ENCODE assay signal across 12 cellular contexts in genomic region chr7:140213684-140214074, GRCh38. TPM values are rescaled to one million over a fixed set of nuclear protein-coding genes. Genes with fewer than 3 reads are reported as not detected.
A peak's percentile ranks its signal among the peaks of the same experiment; 100 is the strongest.
DNase-seq lines count a peak whose midpoint lies in the region; ATAC-seq, FAIRE-seq and TF ChIP-seq lines count a peak whose summit lies in the region.
"Had no signal": no experiment of that assay in that cellular context is flagged by ENCODE, and none has a peak within 500 bp of the region (broad histone marks: within the 10 kb centered on the region; RNA-seq: fewer than 3 reads in every experiment).

No MANE protein-coding gene starts in this region.

- TF ChIP-seq POLR2A in breast epithelium (IDR thresholded peaks at IDR 0.05): no peak
- no peak for TF ChIP-seq POLR2A in upper lobe of left lung (IDR thresholded peaks at IDR 0.05)
- TF ChIP-seq POLR2A in ovary (IDR thresholded peaks at IDR 0.05): no peak

- H2AFZ ChIP-seq in MM.1S (ENCODE audit: low read length) (no peak overlapping the region), keratinocyte (ENCODE audit: control insufficient read depth, low read length) (no peak overlapping the region)

- TF ChIP-seq EP300 in upper lobe of left lung (IDR thresholded peaks at IDR 0.05): no peak
- TF ChIP-seq EP300 in ovary (IDR thresholded peaks at IDR 0.05): no peak

- H3K4me1 ChIP-seq in breast epithelium: no peaks in the 10 kb centered on the region
- peaks cover 53% of the 10 kb centered on the region for H3K4me1 ChIP-seq in MM.1S (ENCODE audit: low read length)
- H3K4me1 ChIP-seq in keratinocyte (ENCODE audit: control insufficient read depth, extremely low read depth, insufficient read depth, low read length): peaks cover 25% of the 10 kb centered on the region
- peaks cover 0 to 18% (median 3%) of the 10 kb centered on the region in 4 donors for H3K4me1 ChIP-seq in upper lobe of left lung
- no peaks in the 10 kb centered on the region for H3K4me1 ChIP-seq in ovary (ENCODE audit: insufficient read depth)

- no peak overlapping the region for H3K4me3 Mint-ChIP-seq in MCF 10A (ENCODE audit: unreplicated experiment)

- peak overlapping the region; percentile 30; the same call in 1 of the 2 replicates for H3K4me2 ChIP-seq in MM.1S (ENCODE audit: low read depth, low read length)
- peak overlapping the region; percentile 43 for H3K4me2 ChIP-seq in keratinocyte (ENCODE audit: control insufficient read depth, extremely low read depth, insufficient read depth, low read depth, low read length)

- H3K27ac Mint-ChIP-seq in MCF 10A (ENCODE audit: low read depth, unreplicated experiment): no peak overlapping the region

- peaks cover 7% of the 10 kb centered on the region for H3K4me1 Mint-ChIP-seq in MCF 10A (ENCODE audit: insufficient read depth, unreplicated experiment)

- ATAC-seq in upper lobe of left lung (ENCODE audit: low FRiP score in 2 of 2): peak in 1 of 2 donors; percentile 71
- ATAC-seq: left lobe of liver had no signal

- TF ChIP-seq CTCF in breast epithelium (IDR thresholded peaks at IDR 0.05): no peak
- no peak for TF ChIP-seq CTCF in MCF 10A (IDR thresholded peaks at IDR 0.05; ENCODE audit: unreplicated experiment)
- no peak for TF ChIP-seq CTCF in MM.1S (IDR thresholded peaks at IDR 0.05; ENCODE audit: low read length)
- TF ChIP-seq CTCF in keratinocyte (optimal IDR thresholded peaks at IDR 0.05 in 1 of 3, IDR thresholded peaks at IDR 0.05 in 1 of 3, conservative IDR thresholded peaks at IDR 0.05 in 1 of 3; ENCODE audit: extremely low read depth in 1 of 3, insufficient read depth in 2 of 3, low read length in 3 of 3): no peak
- no peak for TF ChIP-seq CTCF in upper lobe of left lung (IDR thresholded peaks at IDR 0.05)
- TF ChIP-seq CTCF in ovary (IDR thresholded peaks at IDR 0.05): no peak

- H3K36me3 ChIP-seq in breast epithelium (no peaks in the 10 kb centered on the region), MM.1S (replicated peaks; ENCODE audit: insufficient read depth, low read length) (no peaks in the 10 kb centered on the region), keratinocyte (ENCODE audit: control insufficient read depth in 2 of 2, extremely low read depth in 1 of 2, insufficient read depth in 2 of 2, low read length in 2 of 2) (no peaks in the 10 kb centered on the region), upper lobe of left lung (no peaks in the 10 kb centered on the region), ovary (no peaks in the 10 kb centered on the region)

- no TSS peak for BruUV-seq in MCF 10A (replicated peaks; lab: Mats Ljungman, UMichigan)

- intact Hi-C loops in breast epithelium (cut with DNase I; ENCODE audit: low total_unique reads): no loop called here
- intact Hi-C loops in MCF 10A (cut with micrococcal nuclease): no loop called here
- intact Hi-C loops in ovary (cut with DNase I): no loop called here

- FAIRE-seq in keratinocyte (lab: Jason Lieb, UNC): no peak

- peaks cover 54% of the 10 kb centered on the region for H3F3A ChIP-seq in MM.1S (ENCODE audit: insufficient read depth, low read length)

- DNase-seq in breast epithelium (ENCODE audit: low spot score in 2 of 2): no peak
- no peak for DNase-seq in MCF 10A (ENCODE audit: unreplicated experiment)
- peak; percentile 32 for DNase-seq in MM.1S
- DNase-seq in keratinocyte (ENCODE audit: low read depth, low spot score): no peak
- DNase-seq in upper lobe of left lung: no peak
- DNase-seq in ovary: no peak
- DNase-seq in NCI-H2171 (lab: John Stamatoyannopoulos, UW): no peak
- DNase-seq in NCI-H510A (lab: John Stamatoyannopoulos, UW): no peak
- DNase-seq: effector memory CD4-positive, alpha-beta T cell; NCI-H226 had no signal

- no peaks in the 10 kb centered on the region for H3K36me3 Mint-ChIP-seq in MCF 10A (ENCODE audit: insufficient read depth, unreplicated experiment)

- H4K20me1 ChIP-seq in MM.1S (ENCODE audit: insufficient read depth, low read length) (no peaks in the 10 kb centered on the region), keratinocyte (ENCODE audit: control insufficient read depth, extremely low read depth, insufficient read depth, low read length) (no peaks in the 10 kb centered on the region)

- H3K9ac ChIP-seq in MM.1S (ENCODE audit: low read length) (no peak overlapping the region), keratinocyte (ENCODE audit: control insufficient read depth, extremely low read depth, insufficient read depth, low read length) (no peak overlapping the region)

- peaks cover 9% of the 10 kb centered on the region for H3K9me3 Mint-ChIP-seq in MCF 10A (ENCODE audit: unreplicated experiment)

- POLR2A ChIA-PET in MCF 10A (lab: Yijun Ruan, JAX): interaction anchor here (0.7 to 1.1 kb wide), 2 partner anchors 36 to 48 kb away, joined by 4 read pairs; no protein-coding TSS in a partner anchor

- WGBS in upper lobe of left lung, 2 donors: 70 to 74% methylated on average over 3 of the region's 3 CpGs
- 63 to 64% (median 63%) methylated on average over 3 of the region's 3 CpGs for WGBS in ovary, 3 donors

- dilution Hi-C loops in keratinocyte (cut with MboI; ENCODE audit: extremely low pct_ligation_motif_present, low sequenced_read_pairs): no loop called here

- no peaks in the 10 kb centered on the region for H3K9me1 ChIP-seq in keratinocyte (ENCODE audit: control insufficient read depth, extremely low read depth, insufficient read depth, low read length)

- H3K27ac ChIP-seq in breast epithelium: peak overlapping the region; percentile 65 to 79
- peak overlapping the region; percentile 17; the same call in 1 of the 2 replicates for H3K27ac ChIP-seq in MM.1S (ENCODE audit: low read length)
- peak overlapping the region; percentile 37 for H3K27ac ChIP-seq in keratinocyte (ENCODE audit: control insufficient read depth, insufficient read depth, low read length)
- peak overlapping the region in 3 of 4 donors; percentile 17 to 43 (median 34) for H3K27ac ChIP-seq in upper lobe of left lung
- H3K27ac ChIP-seq in ovary: no peak overlapping the region
- H3K27ac ChIP-seq: RWPE1 had no signal

- H3K27me3 Mint-ChIP-seq in MCF 10A (ENCODE audit: insufficient read depth, unreplicated experiment): no peaks in the 10 kb centered on the region

- H3K9me3 ChIP-seq in breast epithelium (no peaks in the 10 kb centered on the region), MM.1S (replicated peaks; ENCODE audit: insufficient read depth, low read length) (no peaks in the 10 kb centered on the region), keratinocyte (ENCODE audit: control insufficient read depth, low read depth, low read length) (no peaks in the 10 kb centered on the region), upper lobe of left lung (no peaks in the 10 kb centered on the region), ovary (no peaks in the 10 kb centered on the region)

- H3K9me2 ChIP-seq in MM.1S (replicated peaks; ENCODE audit: insufficient read depth, low read length): no peaks in the 10 kb centered on the region

- H3K27me3 ChIP-seq in breast epithelium (no peaks in the 10 kb centered on the region), MM.1S (replicated peaks; ENCODE audit: insufficient read depth, low read length) (peaks cover 11% of the 10 kb centered on the region), keratinocyte (ENCODE audit: control insufficient read depth, extremely low read depth, insufficient read depth, low read length) (no peaks in the 10 kb centered on the region), upper lobe of left lung (no peaks in the 10 kb centered on the region), ovary (no peaks in the 10 kb centered on the region)

- no peaks in the 10 kb centered on the region for H3K79me2 ChIP-seq in MM.1S (ENCODE audit: low read length)
- H3K79me2 ChIP-seq in keratinocyte (ENCODE audit: control insufficient read depth, insufficient read depth, low read length): no peaks in the 10 kb centered on the region

- CTCF ChIA-PET in MCF 10A (lab: Yijun Ruan, JAX): no interaction called here

- no peak overlapping the region for H3K4me3 ChIP-seq in breast epithelium
- H3K4me3 ChIP-seq in MM.1S (ENCODE audit: low read length): no peak overlapping the region
- no peak overlapping the region for H3K4me3 ChIP-seq in keratinocyte (ENCODE audit: control insufficient read depth in 2 of 3, extremely low read depth in 1 of 3, insufficient read depth in 2 of 3, low read depth in 1 of 3, low read length in 3 of 3)
- H3K4me3 ChIP-seq in upper lobe of left lung: no peak overlapping the region
- H3K4me3 ChIP-seq in ovary: no peak overlapping the region

RNA-seq across cellular contexts. Expression of gene KDM7A, which starts 36.9 kb away (rescaled TPM):
- 10 to 100 TPM; 33.1 to 37.1 (median 34.7) TPM for total RNA-seq in breast epithelium
- total RNA-seq in MCF 10A (2022): 12.4 and 14.2 TPM in 2 replicates
- 1.8 to 4.0 TPM (median 3.3 TPM) in 3 replicates for polyA plus RNA-seq in keratinocyte
- 8.5 TPM for polyA plus RNA-seq in keratinocyte (2011; ENCODE audit: low read depth)
- 1.5 and 2.0 TPM in 2 replicates for polyA plus RNA-seq in keratinocyte (2011; cell fraction: cytosol; rRNA removed)
- 12.3 and 12.5 TPM in 2 replicates for polyA plus RNA-seq in keratinocyte (2011; cell fraction: nucleus; rRNA removed)
- polyA plus RNA-seq in keratinocyte (2012; ENCODE audit: low replicate concordance): 2.3 and 9.4 TPM in 2 replicates
- 3.3 to 10.8 TPM (median 7.3 TPM) in 3 replicates for polyA minus RNA-seq in keratinocyte
- polyA minus RNA-seq in keratinocyte (2011; cell fraction: cytosol; rRNA and poly(A)+ RNA removed): 1.5 TPM
- 8.0 and 18.9 TPM in 2 replicates for polyA minus RNA-seq in keratinocyte (2011; cell fraction: nucleus; rRNA and poly(A)+ RNA removed)
- total RNA-seq in upper lobe of left lung: 10 to 100 TPM; 12.9 to 41.8 (median 18.2) TPM
- total RNA-seq in ovary: 10 to 100 TPM in 1 of 7 donors, 1 to 10 TPM in 6; 4.8 to 13.2 (median 6.9) TPM
- polyA plus RNA-seq in ovary: 1 to 10 TPM; 3.8 to 6.8 TPM

Comparison
In these comparisons a context has a peak if more than half of its experiments do, and no peak if none do; other contexts are left out.
1. H3K27ac ChIP-seq: peak in breast epithelium (2 of 2), MM.1S (single experiment), keratinocyte (single experiment) and upper lobe of left lung (3 of 4); none in ovary (0 of 2).